In the genomic region with DNA sequence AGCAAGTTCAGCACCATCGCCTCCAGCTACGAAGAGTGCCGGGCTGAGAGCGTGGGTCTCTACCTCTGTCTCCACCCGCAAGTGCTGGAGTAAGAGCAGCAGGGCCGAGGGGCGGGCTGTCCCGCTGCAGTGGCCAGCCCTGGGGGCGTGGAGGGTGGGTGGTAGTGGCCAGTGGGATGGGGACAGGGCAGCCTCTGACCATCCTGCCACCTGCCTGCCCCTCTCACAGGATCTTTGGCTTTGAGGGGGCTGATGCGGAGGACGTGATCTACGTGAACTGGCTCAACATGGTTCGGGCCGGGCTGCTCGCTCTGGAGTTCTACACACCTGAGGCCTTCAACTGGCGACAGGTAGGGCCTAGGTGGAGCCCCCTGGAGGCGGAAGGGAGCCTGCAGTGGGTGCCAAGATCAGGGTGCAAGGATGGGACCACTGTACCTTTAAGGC, we compare ENCODE assay signal across 1 cellular context.
TF ChIP-seq lines count a peak whose summit lies in the region.

No MANE protein-coding gene starts in this region.

TF ChIP-seq in GM23338, 12 proteins besides CTCF, POLR2A, EP300 and RAD21 (continued from another document):
- TF ChIP-seq, protein P1, sequence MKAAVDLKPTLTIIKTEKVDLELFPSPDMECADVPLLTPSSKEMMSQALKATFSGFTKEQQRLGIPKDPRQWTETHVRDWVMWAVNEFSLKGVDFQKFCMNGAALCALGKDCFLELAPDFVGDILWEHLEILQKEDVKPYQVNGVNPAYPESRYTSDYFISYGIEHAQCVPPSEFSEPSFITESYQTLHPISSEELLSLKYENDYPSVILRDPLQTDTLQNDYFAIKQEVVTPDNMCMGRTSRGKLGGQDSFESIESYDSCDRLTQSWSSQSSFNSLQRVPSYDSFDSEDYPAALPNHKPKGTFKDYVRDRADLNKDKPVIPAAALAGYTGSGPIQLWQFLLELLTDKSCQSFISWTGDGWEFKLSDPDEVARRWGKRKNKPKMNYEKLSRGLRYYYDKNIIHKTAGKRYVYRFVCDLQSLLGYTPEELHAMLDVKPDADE (IDR thresholded peaks at IDR 0.05), result no peak
- TF ChIP-seq STAT1 (IDR thresholded peaks at IDR 0.05; ENCODE audit: unreplicated experiment) (no peak), NANOG (IDR thresholded peaks at IDR 0.05; ENCODE audit: borderline replicate concordance) (no peak)
TF ChIP-seq in GM23338: peak in this region for 0.
